8 cellular contexts compared by ENCODE assay signal in genomic region chr15:90437516-90437915, GRCh38.
"Had no signal": no experiment of that assay in that cellular context is flagged by ENCODE, and none has a peak within 500 bp of the region (broad histone marks: within the 10 kb centered on the region; RNA-seq: fewer than 3 reads in every experiment).

No MANE protein-coding gene starts in this region.

- H3K27ac ChIP-seq: GM23248 had no signal

- H3K4me1 ChIP-seq: HAP-1 had no signal

- H2AFZ ChIP-seq: GM23248 had no signal

- DNase-seq: GM23248, GOT3, H7, HFFc6 had no signal

- H3K27me3 Mint-ChIP-seq: IgD-negative memory B cell had no signal

- H3K4me3 Mint-ChIP-seq: HFFc6, IgD-negative memory B cell had no signal

- H3K9ac ChIP-seq: GM23248 had no signal

- H3K4me3 ChIP-seq: GM23248, HAP-1 had no signal

- ATAC-seq: HCT116, HepG2 had no signal

- H3K9me3 ChIP-seq: HAP-1 had no signal

- H3K9me3 Mint-ChIP-seq: HFFc6, IgD-negative memory B cell had no signal

- H3K27ac Mint-ChIP-seq: HFFc6 had no signal
